Comparison of ENCODE assay signal across 9 cellular contexts in the genomic region with DNA sequence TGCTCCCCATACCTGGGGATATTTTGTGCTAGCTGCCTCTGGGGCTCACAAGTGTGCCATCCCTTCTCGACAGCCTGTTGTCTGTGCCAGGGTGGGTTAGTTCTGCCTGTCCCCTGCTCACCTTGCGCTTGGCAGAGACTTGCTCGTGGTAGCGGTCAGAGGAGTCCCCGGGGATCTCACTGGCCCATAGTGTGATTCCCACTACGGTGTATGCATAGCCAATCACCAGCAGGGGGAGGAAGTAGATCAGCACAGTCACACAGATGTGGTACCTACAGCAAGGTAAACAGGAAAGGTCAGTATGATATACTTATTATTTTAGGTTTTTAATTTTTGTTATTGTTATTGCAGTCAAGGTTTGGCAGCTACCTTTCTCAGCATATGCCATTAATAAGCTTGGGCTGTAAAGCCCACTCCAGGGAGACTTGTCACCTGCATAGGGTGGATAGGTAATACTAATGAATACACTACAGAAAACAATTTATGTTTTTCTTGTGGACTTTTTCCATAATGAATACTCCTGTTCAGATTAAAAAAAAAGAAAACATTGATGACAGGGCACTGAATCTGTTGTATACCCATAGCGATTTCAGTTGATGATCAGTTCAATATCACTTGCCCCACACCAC.
DNase-seq lines count a peak whose midpoint lies in the region; ATAC-seq and TF ChIP-seq lines count a peak whose summit lies in the region.
"Had no signal": no experiment of that assay in that cellular context is flagged by ENCODE, and none has a peak within 500 bp of the region (broad histone marks: within the 10 kb centered on the region; RNA-seq: fewer than 3 reads in every experiment).

No MANE protein-coding gene starts in this region.

- no peak overlapping the region for H3K4me3 ChIP-seq in CD4-positive, alpha-beta memory T cell (ENCODE audit: low read length in 2 of 2)
- H3K4me3 ChIP-seq: skin epidermis had no signal

- peaks cover 12% of the 10 kb centered on the region for H3K27me3 Mint-ChIP-seq in nephron progenitor cell (ENCODE audit: low read depth, poor library complexity)
- H3K27me3 Mint-ChIP-seq in CD4-positive, alpha-beta memory T cell = no peaks in the 10 kb centered on the region

- in situ Hi-C loops in T47D (cut with HindIII; ENCODE audit: low pct_unique_long_range_greater_than_20kb, low sequenced_read_pairs) = no loop called here

- no peaks in the 10 kb centered on the region for H3K36me3 ChIP-seq in CD4-positive, alpha-beta memory T cell (ENCODE audit: insufficient read depth, low read length)

- peak; percentile 81 for TF ChIP-seq CTCF in nephron progenitor cell (IDR thresholded peaks at IDR 0.05)

- H3K27ac ChIP-seq in CD4-positive, alpha-beta memory T cell (ENCODE audit: low read depth, low read length) = no peak overlapping the region
- H3K27ac ChIP-seq: skin epidermis had no signal

- H3K27me3 ChIP-seq in CD4-positive, alpha-beta memory T cell (ENCODE audit: insufficient read depth, low read length) = no peaks in the 10 kb centered on the region

- no peak overlapping the region for H3K27ac Mint-ChIP-seq in nephron progenitor cell
- H3K27ac Mint-ChIP-seq in CD4-positive, alpha-beta memory T cell = no peak overlapping the region

- H3K9me3 ChIP-seq in CD4-positive, alpha-beta memory T cell (ENCODE audit: control insufficient read depth in 1 of 2, low read length in 2 of 2) = no peaks in the 10 kb centered on the region

- peak; percentile 68 for ATAC-seq in GM18873 (IDR thresholded peaks at IDR 0.05; ENCODE audit: low FRiP score, unreplicated experiment)
- ATAC-seq in HG03039 (IDR thresholded peaks at IDR 0.05; ENCODE audit: unreplicated experiment) = peak; percentile 62

- DNase-seq in DMS114 treated with DMSO at 0.1 percent for 48 hours (lab: John Stamatoyannopoulos, UW; ENCODE audit: unreplicated experiment) (peak; percentile 17), NCI-H345 (lab: John Stamatoyannopoulos, UW) (peak; percentile 52), T47D (ENCODE audit: low read depth in 1 of 2, low spot score in 1 of 2) (peak; percentile 17 to 63), nephron progenitor cell (peak; percentile 62), T-helper 1 cell (no peak)
- DNase-seq in CD4-positive, alpha-beta memory T cell = no peak

- intact Hi-C loops in CD4-positive, alpha-beta memory T cell (cut with micrococcal nuclease) = no loop called here

- no peaks in the 10 kb centered on the region for H3K4me1 ChIP-seq in CD4-positive, alpha-beta memory T cell (ENCODE audit: insufficient read depth, low read length)

- peaks cover 10% of the 10 kb centered on the region for H3K4me1 Mint-ChIP-seq in nephron progenitor cell
- H3K4me1 Mint-ChIP-seq in CD4-positive, alpha-beta memory T cell = no peaks in the 10 kb centered on the region

- no peak overlapping the region for H3K4me3 Mint-ChIP-seq in nephron progenitor cell
- no peak overlapping the region for H3K4me3 Mint-ChIP-seq in CD4-positive, alpha-beta memory T cell

- peaks cover 3% of the 10 kb centered on the region for H3K9me3 Mint-ChIP-seq in nephron progenitor cell
- H3K9me3 Mint-ChIP-seq in CD4-positive, alpha-beta memory T cell = no peaks in the 10 kb centered on the region

- POLR2A ChIA-PET in CD4-positive, alpha-beta memory T cell (lab: Charles Lee; ENCODE audit: partially characterized antibody) = no interaction called here

- H3K36me3 Mint-ChIP-seq in nephron progenitor cell (ENCODE audit: low read depth) = no peaks in the 10 kb centered on the region
- peaks cover 0 to 4% of the 10 kb centered on the region in 2 donors for H3K36me3 Mint-ChIP-seq in CD4-positive, alpha-beta memory T cell

- CTCF ChIA-PET in CD4-positive, alpha-beta memory T cell (lab: Charles Lee; ENCODE audit: partially characterized antibody) = no interaction called here

Comparison
In these comparisons a context has a peak if more than half of its experiments do, and no peak if none do; other contexts are left out.
1. DNase-seq: peak in DMS114 treated with DMSO at 0.1 percent for 48 hours (single experiment), NCI-H345 (single experiment), T47D (2 of 2) and nephron progenitor cell (single experiment); none in CD4-positive, alpha-beta memory T cell (0 of 5) and T-helper 1 cell (0 of 5).